Comparison of ENCODE assay signal across 1 cellular context in the genomic region with DNA sequence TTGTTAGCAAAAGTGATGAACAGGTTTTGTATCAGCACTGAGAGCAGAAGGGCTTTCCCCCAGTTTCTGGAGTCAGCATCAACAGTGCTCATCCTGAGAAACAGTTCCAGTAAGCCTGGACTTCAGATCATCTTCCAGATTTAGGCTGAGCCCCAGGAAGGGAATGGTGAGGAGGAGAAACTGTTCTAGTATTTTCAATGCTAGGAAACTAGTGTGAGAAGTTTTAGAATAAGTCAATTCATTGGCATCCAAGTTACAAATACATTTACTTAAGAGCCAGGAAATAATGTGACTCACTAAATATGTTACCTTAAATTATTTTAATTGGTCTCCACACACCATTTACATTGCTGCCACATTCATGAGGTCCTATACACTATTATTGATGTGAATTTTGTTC.
TF ChIP-seq lines count a peak whose summit lies in the region.

No MANE protein-coding gene starts in this region.

TF ChIP-seq in SK-N-SH treated with all-trans-retinoic acid at 6 μM for 48 hours, 23 proteins besides CTCF, POLR2A, EP300 and RAD21 (continued from another document):
- TF ChIP-seq, protein P1, sequence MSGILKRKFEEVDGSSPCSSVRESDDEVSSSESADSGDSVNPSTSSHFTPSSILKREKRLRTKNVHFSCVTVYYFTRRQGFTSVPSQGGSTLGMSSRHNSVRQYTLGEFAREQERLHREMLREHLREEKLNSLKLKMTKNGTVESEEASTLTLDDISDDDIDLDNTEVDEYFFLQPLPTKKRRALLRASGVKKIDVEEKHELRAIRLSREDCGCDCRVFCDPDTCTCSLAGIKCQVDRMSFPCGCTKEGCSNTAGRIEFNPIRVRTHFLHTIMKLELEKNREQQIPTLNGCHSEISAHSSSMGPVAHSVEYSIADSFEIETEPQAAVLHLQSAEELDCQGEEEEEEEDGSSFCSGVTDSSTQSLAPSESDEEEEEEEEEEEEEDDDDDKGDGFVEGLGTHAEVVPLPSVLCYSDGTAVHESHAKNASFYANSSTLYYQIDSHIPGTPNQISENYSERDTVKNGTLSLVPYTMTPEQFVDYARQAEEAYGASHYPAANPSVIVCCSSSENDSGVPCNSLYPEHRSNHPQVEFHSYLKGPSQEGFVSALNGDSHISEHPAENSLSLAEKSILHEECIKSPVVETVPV (CRISPR knock-in tag; IDR thresholded peaks at IDR 0.05) = no peak
- TF ChIP-seq ZFP3 (CRISPR knock-in tag; IDR thresholded peaks at IDR 0.05) (no peak), ZNF8 (CRISPR knock-in tag; IDR thresholded peaks at IDR 0.05) (no peak), ZC3H10 (CRISPR knock-in tag; IDR thresholded peaks at IDR 0.05) (no peak)
